ENCODE assay signal across 1 cellular context in the genomic region with DNA sequence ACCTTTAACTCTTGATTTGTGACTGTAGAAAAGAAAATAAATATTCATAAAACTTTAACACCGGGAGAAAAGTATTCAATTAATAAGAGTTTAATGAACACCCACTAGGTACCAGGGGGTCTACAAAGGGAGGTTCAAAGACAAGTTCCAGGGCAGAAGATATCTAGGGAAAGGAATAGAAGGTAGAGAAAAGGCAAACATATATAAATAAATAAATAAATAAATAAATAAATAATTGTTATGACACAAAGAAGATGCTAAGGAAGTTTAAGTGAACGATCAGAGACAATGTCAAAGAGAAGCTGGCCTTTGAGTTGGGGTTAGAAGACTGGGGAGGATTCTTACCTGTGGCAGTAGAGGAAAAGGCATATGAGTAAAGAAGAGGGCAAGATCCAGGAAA.
A peak's percentile ranks its signal among the peaks of the same experiment; 100 is the strongest.
TF ChIP-seq lines count a peak whose summit lies in the region.

No MANE protein-coding gene starts in this region.

TF ChIP-seq in HEK293, 187 proteins besides CTCF, POLR2A, EP300 and RAD21 (continued from another document):
- TF ChIP-seq, protein P1, sequence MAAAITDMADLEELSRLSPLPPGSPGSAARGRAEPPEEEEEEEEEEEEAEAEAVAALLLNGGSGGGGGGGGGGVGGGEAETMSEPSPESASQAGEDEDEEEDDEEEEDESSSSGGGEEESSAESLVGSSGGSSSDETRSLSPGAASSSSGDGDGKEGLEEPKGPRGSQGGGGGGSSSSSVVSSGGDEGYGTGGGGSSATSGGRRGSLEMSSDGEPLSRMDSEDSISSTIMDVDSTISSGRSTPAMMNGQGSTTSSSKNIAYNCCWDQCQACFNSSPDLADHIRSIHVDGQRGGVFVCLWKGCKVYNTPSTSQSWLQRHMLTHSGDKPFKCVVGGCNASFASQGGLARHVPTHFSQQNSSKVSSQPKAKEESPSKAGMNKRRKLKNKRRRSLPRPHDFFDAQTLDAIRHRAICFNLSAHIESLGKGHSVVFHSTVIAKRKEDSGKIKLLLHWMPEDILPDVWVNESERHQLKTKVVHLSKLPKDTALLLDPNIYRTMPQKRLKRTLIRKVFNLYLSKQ (tag by site-specific recombination; IDR thresholded peaks at IDR 0.05; ENCODE audit: borderline replicate concordance) = no peak
- TF ChIP-seq ZNF76 (tag by site-specific recombination; IDR thresholded peaks at IDR 0.05; ENCODE audit: borderline replicate concordance, low read depth) = no peak
- no peak for TF ChIP-seq ZNF624 (tag by site-specific recombination; IDR thresholded peaks at IDR 0.05)
- peak; percentile 51; the same call in 1 of the 2 replicates for TF ChIP-seq ZNF394 (tag by site-specific recombination; IDR thresholded peaks at IDR 0.05; ENCODE audit: borderline replicate concordance)
- no peak for TF ChIP-seq ZNF133 (tag by site-specific recombination; IDR thresholded peaks at IDR 0.05)
- TF ChIP-seq OVOL3 (tag by site-specific recombination; IDR thresholded peaks at IDR 0.05) = no peak
- TF ChIP-seq ZNF37A (tag by site-specific recombination; IDR thresholded peaks at IDR 0.05) = no peak
- TF ChIP-seq ZNF777 (tag by site-specific recombination; IDR thresholded peaks at IDR 0.05; ENCODE audit: borderline replicate concordance) = no peak
- TF ChIP-seq, protein P2, sequence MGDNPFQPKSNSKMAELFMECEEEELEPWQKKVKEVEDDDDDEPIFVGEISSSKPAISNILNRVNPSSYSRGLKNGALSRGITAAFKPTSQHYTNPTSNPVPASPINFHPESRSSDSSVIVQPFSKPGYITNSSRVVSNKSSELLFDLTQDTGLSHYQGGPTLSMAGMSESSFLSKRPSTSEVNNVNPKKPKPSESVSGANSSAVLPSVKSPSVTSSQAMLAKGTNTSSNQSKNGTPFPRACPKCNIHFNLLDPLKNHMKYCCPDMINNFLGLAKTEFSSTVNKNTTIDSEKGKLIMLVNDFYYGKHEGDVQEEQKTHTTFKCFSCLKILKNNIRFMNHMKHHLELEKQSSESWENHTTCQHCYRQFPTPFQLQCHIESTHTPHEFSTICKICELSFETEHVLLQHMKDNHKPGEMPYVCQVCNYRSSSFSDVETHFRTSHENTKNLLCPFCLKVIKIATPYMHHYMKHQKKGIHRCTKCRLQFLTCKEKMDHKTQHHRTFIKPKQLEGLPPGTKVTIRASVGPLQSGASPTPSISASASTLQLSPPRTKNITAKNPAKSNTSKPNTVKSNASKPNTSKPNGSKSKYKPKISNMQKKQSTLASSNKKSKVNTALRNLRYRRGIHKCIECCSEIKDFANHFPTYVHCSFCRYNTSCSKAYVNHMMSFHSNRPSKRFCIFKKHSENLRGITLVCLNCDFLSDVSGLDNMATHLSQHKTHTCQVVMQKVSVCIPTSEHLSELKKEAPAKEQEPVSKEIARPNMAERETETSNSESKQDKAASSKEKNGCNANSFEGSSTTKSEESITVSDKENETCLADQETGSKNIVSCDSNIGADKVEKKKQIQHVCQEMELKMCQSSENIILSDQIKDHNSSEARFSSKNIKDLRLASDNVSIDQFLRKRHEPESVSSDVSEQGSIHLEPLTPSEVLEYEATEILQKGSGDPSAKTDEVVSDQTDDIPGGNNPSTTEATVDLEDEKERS (tag by site-specific recombination; IDR thresholded peaks at IDR 0.05) = no peak
- no peak for TF ChIP-seq ZNF621 (tag by site-specific recombination; IDR thresholded peaks at IDR 0.05)
- TF ChIP-seq, protein P3, sequence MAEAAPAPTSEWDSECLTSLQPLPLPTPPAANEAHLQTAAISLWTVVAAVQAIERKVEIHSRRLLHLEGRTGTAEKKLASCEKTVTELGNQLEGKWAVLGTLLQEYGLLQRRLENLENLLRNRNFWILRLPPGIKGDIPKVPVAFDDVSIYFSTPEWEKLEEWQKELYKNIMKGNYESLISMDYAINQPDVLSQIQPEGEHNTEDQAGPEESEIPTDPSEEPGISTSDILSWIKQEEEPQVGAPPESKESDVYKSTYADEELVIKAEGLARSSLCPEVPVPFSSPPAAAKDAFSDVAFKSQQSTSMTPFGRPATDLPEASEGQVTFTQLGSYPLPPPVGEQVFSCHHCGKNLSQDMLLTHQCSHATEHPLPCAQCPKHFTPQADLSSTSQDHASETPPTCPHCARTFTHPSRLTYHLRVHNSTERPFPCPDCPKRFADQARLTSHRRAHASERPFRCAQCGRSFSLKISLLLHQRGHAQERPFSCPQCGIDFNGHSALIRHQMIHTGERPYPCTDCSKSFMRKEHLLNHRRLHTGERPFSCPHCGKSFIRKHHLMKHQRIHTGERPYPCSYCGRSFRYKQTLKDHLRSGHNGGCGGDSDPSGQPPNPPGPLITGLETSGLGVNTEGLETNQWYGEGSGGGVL (tag by site-specific recombination; IDR thresholded peaks at IDR 0.05) = no peak
- no peak for TF ChIP-seq ZNF626 (tag by site-specific recombination; IDR thresholded peaks at IDR 0.05)
- TF ChIP-seq ZNF174 (tag by site-specific recombination; IDR thresholded peaks at IDR 0.05) = no peak
- TF ChIP-seq ZNF169 (tag by site-specific recombination; IDR thresholded peaks at IDR 0.05) = no peak
- TF ChIP-seq, protein P4, sequence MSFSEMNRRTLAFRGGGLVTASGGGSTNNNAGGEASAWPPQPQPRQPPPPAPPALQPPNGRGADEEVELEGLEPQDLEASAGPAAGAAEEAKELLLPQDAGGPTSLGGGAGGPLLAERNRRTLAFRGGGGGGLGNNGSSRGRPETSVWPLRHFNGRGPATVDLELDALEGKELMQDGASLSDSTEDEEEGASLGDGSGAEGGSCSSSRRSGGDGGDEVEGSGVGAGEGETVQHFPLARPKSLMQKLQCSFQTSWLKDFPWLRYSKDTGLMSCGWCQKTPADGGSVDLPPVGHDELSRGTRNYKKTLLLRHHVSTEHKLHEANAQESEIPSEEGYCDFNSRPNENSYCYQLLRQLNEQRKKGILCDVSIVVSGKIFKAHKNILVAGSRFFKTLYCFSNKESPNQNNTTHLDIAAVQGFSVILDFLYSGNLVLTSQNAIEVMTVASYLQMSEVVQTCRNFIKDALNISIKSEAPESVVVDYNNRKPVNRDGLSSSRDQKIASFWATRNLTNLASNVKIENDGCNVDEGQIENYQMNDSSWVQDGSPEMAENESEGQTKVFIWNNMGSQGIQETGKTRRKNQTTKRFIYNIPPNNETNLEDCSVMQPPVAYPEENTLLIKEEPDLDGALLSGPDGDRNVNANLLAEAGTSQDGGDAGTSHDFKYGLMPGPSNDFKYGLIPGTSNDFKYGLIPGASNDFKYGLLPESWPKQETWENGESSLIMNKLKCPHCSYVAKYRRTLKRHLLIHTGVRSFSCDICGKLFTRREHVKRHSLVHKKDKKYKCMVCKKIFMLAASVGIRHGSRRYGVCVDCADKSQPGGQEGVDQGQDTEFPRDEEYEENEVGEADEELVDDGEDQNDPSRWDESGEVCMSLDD (tag by site-specific recombination; IDR thresholded peaks at IDR 0.05) = no peak
- TF ChIP-seq ZNF19 (tag by site-specific recombination; IDR thresholded peaks at IDR 0.05; ENCODE audit: low read depth) = no peak
- no peak for TF ChIP-seq ZNF571 (tag by site-specific recombination; IDR thresholded peaks at IDR 0.05)
- no peak for TF ChIP-seq ZNF596 (tag by site-specific recombination; IDR thresholded peaks at IDR 0.05)
- TF ChIP-seq TRIM28 (IDR thresholded peaks at IDR 0.05; ENCODE audit: borderline replicate concordance, low read length) = no peak
- TF ChIP-seq ZBTB8A (tag by site-specific recombination; IDR thresholded peaks at IDR 0.05) = 0 out of 2 replicates have a peak, but pooled peaks have one; percentile 12
- no peak for TF ChIP-seq ZNF747 (tag by site-specific recombination; IDR thresholded peaks at IDR 0.05)
- no peak for TF ChIP-seq GLIS2 (tag by site-specific recombination; IDR thresholded peaks at IDR 0.05)
- TF ChIP-seq MYNN (tag by site-specific recombination; IDR thresholded peaks at IDR 0.05; ENCODE audit: borderline replicate concordance) = no peak
- TF ChIP-seq ZSCAN16 (tag by site-specific recombination; IDR thresholded peaks at IDR 0.05) = no peak
- TF ChIP-seq SP3 (tag by site-specific recombination; IDR thresholded peaks at IDR 0.05) = no peak
- TF ChIP-seq ZNF140 (tag by site-specific recombination; IDR thresholded peaks at IDR 0.05) = 0 out of 2 replicates have a peak, but pooled peaks have one; percentile 6
- TF ChIP-seq ZNF404 (tag by site-specific recombination; IDR thresholded peaks at IDR 0.05) = no peak
- no peak for TF ChIP-seq KLF16 (tag by site-specific recombination; IDR thresholded peaks at IDR 0.05)
- no peak for TF ChIP-seq ZNF664 (tag by site-specific recombination; IDR thresholded peaks at IDR 0.05)
- no peak for TF ChIP-seq BCL11B (tag by site-specific recombination; IDR thresholded peaks at IDR 0.05; ENCODE audit: low read depth)
- no peak for TF ChIP-seq ZNF423 (tag by site-specific recombination; IDR thresholded peaks at IDR 0.05)
